13 cellular contexts compared by ENCODE assay signal in the genomic region with DNA sequence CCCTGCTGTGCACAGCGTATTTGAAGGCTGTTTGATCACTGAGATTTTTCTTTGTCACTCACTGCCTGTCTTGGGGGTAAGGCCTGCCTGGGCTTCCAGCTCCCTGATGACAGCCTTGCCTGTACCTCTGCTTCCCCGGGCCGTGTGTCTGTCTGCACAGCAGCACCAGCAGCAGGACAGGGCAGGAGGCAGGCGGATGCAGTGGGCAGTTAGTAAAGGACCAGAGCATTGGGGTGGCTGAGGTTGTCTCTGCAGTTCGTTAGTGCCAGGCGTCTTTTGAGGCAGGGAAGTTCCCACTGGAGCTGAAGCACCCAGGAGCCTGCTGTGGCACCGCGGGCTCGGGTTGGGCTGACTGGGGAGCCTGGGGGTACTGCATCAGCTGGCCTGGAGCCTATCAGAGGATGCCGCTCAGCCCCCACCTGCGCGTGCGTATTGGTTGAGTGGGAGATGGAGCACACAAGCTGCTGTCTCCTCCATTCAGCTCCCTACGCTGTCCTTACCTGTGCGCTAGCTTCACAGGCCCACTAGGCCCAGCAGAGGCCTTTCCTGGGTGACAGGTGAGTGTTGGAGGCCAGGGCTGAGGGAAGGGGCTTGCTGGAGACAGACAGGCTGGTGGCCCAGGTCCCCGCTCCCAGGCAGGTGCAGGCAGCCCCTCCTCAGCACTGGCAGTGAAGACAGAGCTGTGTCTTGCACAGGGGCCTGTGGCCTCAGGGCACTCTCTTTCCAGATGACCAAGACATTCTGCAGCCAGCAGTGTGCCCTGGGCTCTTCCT. TPM values are rescaled to one million over a fixed set of nuclear protein-coding genes. Genes with fewer than 3 reads are reported as not detected.
DNase-seq lines count a peak whose midpoint lies in the region; TF ChIP-seq lines count a peak whose summit lies in the region.
"Had no signal": no experiment of that assay in that cellular context is flagged by ENCODE, and none has a peak within 500 bp of the region (broad histone marks: within the 10 kb centered on the region; RNA-seq: fewer than 3 reads in every experiment).

No MANE protein-coding gene starts in this region.

- in situ Hi-C loops in mammary epithelial cell (cut with MboI; ENCODE audit: low sequenced_read_pairs in 2 of 2), result loop anchor here (5.0 to 25.0 kb wide), 3 partner anchors 181 to 276 kb away; partner anchors contain the start of gene WNT9A (in 2 of the 2)

- no peak overlapping the region for H2BK12ac ChIP-seq in neuronal stem cell (ENCODE audit: low read length)

- H3K4me1 ChIP-seq in HUES6 (ENCODE audit: control insufficient read depth, insufficient read depth, low read length) (peaks cover 16% of the 10 kb centered on the region), mammary epithelial cell (ENCODE audit: insufficient read depth, low read length) (peaks cover 44% of the 10 kb centered on the region), neuronal stem cell (ENCODE audit: control insufficient read depth in 2 of 2, insufficient read depth in 1 of 2, low read depth in 1 of 2, low read length in 2 of 2) (no peaks in the 10 kb centered on the region), stomach (peaks cover 15 to 71% (median 40%) of the 10 kb centered on the region in 4 donors)

- no peak overlapping the region for H4K8ac ChIP-seq in neuronal stem cell (ENCODE audit: low read depth, low read length)

- no peak overlapping the region for H2BK15ac ChIP-seq in neuronal stem cell (ENCODE audit: low read length)

- peak overlapping the region; percentile 83; the same call in 1 of the 2 replicates for H3K27ac ChIP-seq in HUES6 (ENCODE audit: low read depth, low read length)
- H3K27ac ChIP-seq in mammary epithelial cell (ENCODE audit: insufficient read depth, low read depth, low read length), result no peak overlapping the region
- H3K27ac ChIP-seq in neuronal stem cell (replicated peaks; ENCODE audit: low read length), result no peak overlapping the region
- H3K27ac ChIP-seq in stomach, result peak overlapping the region in 1 of 5 donors; percentile 80
- H3K27ac ChIP-seq: 22Rv1, tibial artery had no signal

- H3K4me3 ChIP-seq in HUES6 (ENCODE audit: low read depth, low read length), result no peak overlapping the region
- H3K4me3 ChIP-seq in mammary epithelial cell (replicated peaks in 1 of 3; ENCODE audit: insufficient read depth in 1 of 3, low read depth in 2 of 3, low read length in 3 of 3), result no peak overlapping the region
- H3K4me3 ChIP-seq in neuronal stem cell (ENCODE audit: low read length in 2 of 2), result peak overlapping the region in 1 of 2 donors; percentile 50
- no peak overlapping the region for H3K4me3 ChIP-seq in stomach
- H3K4me3 ChIP-seq: tibial artery had no signal

- H3K9me3 ChIP-seq in HUES6 (ENCODE audit: control insufficient read depth, insufficient read depth, low read depth, low read length) (no peaks in the 10 kb centered on the region), mammary epithelial cell (replicated peaks; ENCODE audit: insufficient read depth, low read length) (no peaks in the 10 kb centered on the region), neuronal stem cell (replicated peaks in 1 of 2; ENCODE audit: control insufficient read depth in 2 of 2, insufficient read depth in 1 of 2, low read depth in 1 of 2, low read length in 2 of 2) (peaks cover 0 to 4% of the 10 kb centered on the region in 2 donors), stomach (no peaks in the 10 kb centered on the region)
- H3K9me3 ChIP-seq: tibial artery had no signal

- peak overlapping the region; percentile 21 for H3K18ac ChIP-seq in neuronal stem cell (ENCODE audit: low read length)

- no peak overlapping the region for H3K23ac ChIP-seq in neuronal stem cell (ENCODE audit: low read depth, low read length, poor library complexity)

- H3K9ac ChIP-seq in HUES6 (ENCODE audit: low read length) (peak overlapping the region; percentile 84), mammary epithelial cell (ENCODE audit: insufficient read depth, low read length) (no peak overlapping the region), neuronal stem cell (ENCODE audit: low read depth, low read length, poor library complexity) (peak overlapping the region; percentile 36)

- TF ChIP-seq POLR2A in stomach (IDR thresholded peaks at IDR 0.05), result no peak

- H3K79me1 ChIP-seq in neuronal stem cell (ENCODE audit: low read depth, low read length), result peaks cover 8% of the 10 kb centered on the region

- no peak overlapping the region for H3K14ac ChIP-seq in neuronal stem cell (ENCODE audit: low read length)

- over 99% methylated on average over 15 of the region's 16 CpGs for WGBS in mammary epithelial cell (ENCODE audit: low coverage, missing lambda C conversion rate)
- WGBS in neuronal stem cell (ENCODE audit: extremely low coverage in 2 of 2, insufficient read length in 2 of 2, insufficient replicate concordance in 1 of 2), 2 donors, result no CpG with 5 or more reads among the region's 16 CpGs
- 94 to 99% (median 95%) methylated on average over 15 to 16 of the region's 16 CpGs for WGBS in stomach, 5 donors

- H4K20me1 ChIP-seq in mammary epithelial cell (ENCODE audit: insufficient read depth, low read length), result no peaks in the 10 kb centered on the region

- CTCF ChIA-PET in mammary epithelial cell (lab: Charles Lee; ENCODE audit: low non-redundant PET), result no interaction called here

- dilution Hi-C loops in mammary epithelial cell (cut with HindIII; ENCODE audit: low sequenced_read_pairs), result loop anchor here (5.0 to 25.0 kb wide), 2 partner anchors 34 to 174 kb away; partner anchors contain the start of gene WNT9A

- peaks cover 15% of the 10 kb centered on the region for H3K79me2 ChIP-seq in mammary epithelial cell (ENCODE audit: insufficient read depth, low read length)

- H3K36me3 ChIP-seq in HUES6 (ENCODE audit: control insufficient read depth, insufficient read depth, low read length) (peaks cover 68% of the 10 kb centered on the region), mammary epithelial cell (ENCODE audit: insufficient read depth, low read length) (peaks cover 8% of the 10 kb centered on the region), neuronal stem cell (replicated peaks in 1 of 2; ENCODE audit: control insufficient read depth in 2 of 2, insufficient read depth in 2 of 2, low read length in 2 of 2) (peaks cover 54 to 73% of the 10 kb centered on the region in 2 donors), stomach (peaks cover 30 to 76% (median 70%) of the 10 kb centered on the region in 4 donors)

- intact Hi-C loops in mammary epithelial cell (cut with micrococcal nuclease), result no loop called here
- intact Hi-C loops in stomach (cut with DNase I; ENCODE audit: low total_unique reads), result loop anchor here (5.0 kb wide), 1 partner anchor 184 kb away; the partner anchor contains the start of gene WNT9A

- H3K27me3 ChIP-seq in HUES6 (ENCODE audit: control insufficient read depth, insufficient read depth, low read length), result no peaks in the 10 kb centered on the region
- no peaks in the 10 kb centered on the region for H3K27me3 ChIP-seq in mammary epithelial cell (ENCODE audit: insufficient read depth, low read length)
- no peaks in the 10 kb centered on the region for H3K27me3 ChIP-seq in neuronal stem cell (ENCODE audit: control insufficient read depth in 3 of 3, insufficient read depth in 3 of 3, low read depth in 1 of 3, low read length in 3 of 3)
- no peaks in the 10 kb centered on the region for H3K27me3 ChIP-seq in stomach
- H3K27me3 ChIP-seq: tibial artery had no signal

- BruUV-seq in mammary epithelial cell (replicated peaks; lab: Mats Ljungman, UMichigan), result no TSS peak

- H2BK5ac ChIP-seq in neuronal stem cell (ENCODE audit: low read length), result no peak overlapping the region

- H2BK120ac ChIP-seq in neuronal stem cell (ENCODE audit: low read depth, low read length), result no peak overlapping the region

- H3K4me2 ChIP-seq in mammary epithelial cell (ENCODE audit: insufficient read depth, low read depth, low read length), result peak overlapping the region; percentile 26
- H3K4me2 ChIP-seq in neuronal stem cell (ENCODE audit: insufficient read depth, low read length, poor library complexity, severe bottlenecking), result no peak overlapping the region

- no peak overlapping the region for H3K4ac ChIP-seq in neuronal stem cell (ENCODE audit: low read length)

- no peak for TF ChIP-seq EP300 in stomach (IDR thresholded peaks at IDR 0.05)

- H2AK5ac ChIP-seq in neuronal stem cell (ENCODE audit: low read depth, low read length), result no peak overlapping the region

- H4K91ac ChIP-seq in neuronal stem cell (ENCODE audit: low read depth, low read length, poor library complexity), result no peak overlapping the region

- TF ChIP-seq CTCF in mammary epithelial cell (conservative IDR thresholded peaks at IDR 0.05 in 1 of 2, IDR thresholded peaks at IDR 0.05 in 1 of 2; ENCODE audit: extremely low read depth in 1 of 2, insufficient read depth in 1 of 2, low read depth in 1 of 2, low read length in 2 of 2) (no peak), stomach (IDR thresholded peaks at IDR 0.05) (no peak)

- peak; percentile 36 for DNase-seq in DMS53 (lab: John Stamatoyannopoulos, UW)
- no peak for DNase-seq in DMS53 treated with DMSO at 0.1 percent for 48 hours (lab: John Stamatoyannopoulos, UW; ENCODE audit: unreplicated experiment)
- no peak for DNase-seq in mammary epithelial cell
- DNase-seq in neuronal stem cell (ENCODE audit: low spot score), result no peak
- DNase-seq in stomach, result no peak
- no peak for DNase-seq in T1000 (lab: John Stamatoyannopoulos, UW)
- no peak for DNase-seq in activated effector memory CD4-positive, alpha-beta T cell treated with Interleukin-2 at 50 U/mL for 16 hours
- DNase-seq: small intestine, T-helper 9 cell, tibial artery had no signal

- no peak overlapping the region for H2AFZ ChIP-seq in mammary epithelial cell (ENCODE audit: low read depth, low read length)
- no peak overlapping the region for H2AFZ ChIP-seq in neuronal stem cell (ENCODE audit: low read length)

RNA-seq across cellular contexts. Expression of gene SNAP47, which starts 28.2 kb away (rescaled TPM):
- total RNA-seq in mammary epithelial cell, result 10 to 100 TPM; 24.9 to 41.7 TPM
- polyA plus RNA-seq in mammary epithelial cell, result 32.8 TPM
- polyA minus RNA-seq in mammary epithelial cell, result 35.3 TPM
- polyA plus RNA-seq in neuronal stem cell (2013, experiment 1 of 2), result 27.1 TPM
- 25.3 TPM for polyA plus RNA-seq in neuronal stem cell (2013, experiment 2 of 2)
- total RNA-seq in stomach, result 100 to 1,000 TPM in 1 of 5 donors, 10 to 100 TPM in 4; 24.8 to 117 (median 73.0) TPM
- polyA plus RNA-seq in stomach, result 10 to 100 TPM; 13.7 to 20.8 (median 16.9) TPM

RNA-seq across cellular contexts. Expression of gene JMJD4, which starts 28.3 kb away (rescaled TPM):
- total RNA-seq in mammary epithelial cell (10 to 100 TPM; 20.9 to 24.7 TPM), stomach (10 to 100 TPM in 3 of 5 donors, 1 to 10 TPM in 2; 2.3 to 26.8 (median 17.5) TPM)
- polyA plus RNA-seq in mammary epithelial cell (21.1 TPM), stomach (10 to 100 TPM in 2 of 3 donors, 1 to 10 TPM in 1; 8.2 to 11.9 (median 10.7) TPM)
- polyA minus RNA-seq in mammary epithelial cell, result 26.3 TPM
- polyA plus RNA-seq in neuronal stem cell (2013, experiment 1 of 2), result 6.4 TPM
- polyA plus RNA-seq in neuronal stem cell (2013, experiment 2 of 2), result 5.6 TPM

RNA-seq across cellular contexts. Expression of gene PRSS38, which starts 52.0 kb away (rescaled TPM):
- not detected for total RNA-seq in mammary epithelial cell
- polyA plus RNA-seq in mammary epithelial cell, result not detected
- polyA minus RNA-seq in mammary epithelial cell, result not detected
- not detected for polyA plus RNA-seq in neuronal stem cell (2013, experiment 1 of 2)
- polyA plus RNA-seq in neuronal stem cell (2013, experiment 2 of 2), result not detected
- not detected for total RNA-seq in stomach
- not detected for polyA plus RNA-seq in stomach
- total RNA-seq: neural crest cell had no signal
- polyA plus RNA-seq: small intestine had no signal
